In genomic region chr10:3398825-3399646, GRCh38 we compare ENCODE assay signal across 13 cellular contexts.
DNase-seq lines count a peak whose midpoint lies in the region; ATAC-seq, FAIRE-seq and TF ChIP-seq lines count a peak whose summit lies in the region.
"Had no signal": no experiment of that assay in that cellular context is flagged by ENCODE, and none has a peak within 500 bp of the region (broad histone marks: within the 10 kb centered on the region; RNA-seq: fewer than 3 reads in every experiment).

No MANE protein-coding gene starts in this region.

- no peak overlapping the region for H2AFZ ChIP-seq in GM12878 (ENCODE audit: control insufficient read depth, low read depth, low read length)

- FAIRE-seq in GM12878 (lab: Jason Lieb, UNC) = no peak
- FAIRE-seq: TTC549 had no signal

- TF ChIP-seq CTCF in GM12878 (IDR thresholded peaks at IDR 0.05 in 2 of 3, conservative IDR thresholded peaks at IDR 0.05 in 1 of 3; ENCODE audit: control insufficient read depth in 2 of 3, extremely low read depth in 1 of 3, insufficient read depth in 1 of 3, low read depth in 3 of 3, low read length in 3 of 3) = no peak

- RAD21 ChIA-PET in GM12878 (lab: Charles Lee; ENCODE audit: unreplicated experiment) = no interaction called here

- H3K4me2 ChIP-seq in GM12878 (ENCODE audit: control insufficient read depth, insufficient read depth) = no peak overlapping the region

- no peak for TF ChIP-seq RAD21 in GM12878 (IDR thresholded peaks at IDR 0.05; ENCODE audit: insufficient read depth, low read depth, low read length)

- H3K4me3 ChIP-seq in GM12878 (no peak overlapping the region), right cardiac atrium (ENCODE audit: low read length) (no peak overlapping the region)

- no TSS peak for BruUV-seq in GM12878 (replicated peaks; lab: Mats Ljungman, UMichigan)

- H3K27ac ChIP-seq in GM12878 (ENCODE audit: control insufficient read depth, insufficient read depth) (no peak overlapping the region), right cardiac atrium (ENCODE audit: low read length) (peak overlapping the region; percentile 14)

- no peaks in the 10 kb centered on the region for H3K79me2 ChIP-seq in GM12878 (ENCODE audit: control insufficient read depth, insufficient read depth, low read length)

- no peaks in the 10 kb centered on the region for H4K20me1 ChIP-seq in GM12878 (ENCODE audit: control insufficient read depth, insufficient read depth)

- in situ Hi-C loops in GM12878 (cut with MboI) = no loop called here

- intact Hi-C loops in GM12878 (cut with micrococcal nuclease; ENCODE audit: unreplicated experiment) = loop anchor here (10.0 kb wide), 1 partner anchor 1256 kb away; no protein-coding TSS in a partner anchor
- intact Hi-C loops in right cardiac atrium (cut with DNase I) = no loop called here

- no peak for ATAC-seq in GM12878
- ATAC-seq in right cardiac atrium = peak; percentile 68 to 90
- ATAC-seq in HG02759 (IDR thresholded peaks at IDR 0.05; ENCODE audit: unreplicated experiment) = no peak
- no peak for ATAC-seq in GM21447 (IDR thresholded peaks at IDR 0.05; ENCODE audit: unreplicated experiment)
- no peak for ATAC-seq in HG02870 (IDR thresholded peaks at IDR 0.05; ENCODE audit: unreplicated experiment)
- ATAC-seq: naive thymus-derived CD4-positive, alpha-beta T cell had no signal

- H3K27me3 ChIP-seq in GM12878 (replicated peaks in 1 of 2; ENCODE audit: control insufficient read depth in 2 of 2, insufficient read depth in 2 of 2, low read length in 1 of 2) (no peaks in the 10 kb centered on the region), right cardiac atrium (ENCODE audit: control insufficient read depth, insufficient read depth) (no peaks in the 10 kb centered on the region)
- H3K27me3 ChIP-seq: breast epithelium had no signal

- H3K4me1 ChIP-seq in GM12878 (ENCODE audit: control insufficient read depth, insufficient read depth, low read length) (no peaks in the 10 kb centered on the region), right cardiac atrium (ENCODE audit: control insufficient read depth, insufficient read depth, low read length) (peaks cover 2% of the 10 kb centered on the region)
- H3K4me1 ChIP-seq: breast epithelium had no signal

- no peak overlapping the region for H3K9ac ChIP-seq in GM12878 (ENCODE audit: control insufficient read depth, insufficient read depth, low read length)

- peaks cover 2% of the 10 kb centered on the region; the same call in 1 of the 3 replicates for H3K9me3 ChIP-seq in GM12878 (replicated peaks; ENCODE audit: control insufficient read depth, insufficient read depth, low read length)
- H3K9me3 ChIP-seq in right cardiac atrium (ENCODE audit: control insufficient read depth, low read length) = no peaks in the 10 kb centered on the region

- TF ChIP-seq EP300 in GM12878 (IDR thresholded peaks at IDR 0.05; ENCODE audit: borderline replicate concordance in 1 of 2, control insufficient read depth in 1 of 2, low read depth in 2 of 2, low read length in 2 of 2) = no peak

- SMC1A ChIA-PET in GM12878 (lab: Charles Lee; ENCODE audit: uncharacterized antibody, unreplicated experiment) = no interaction called here

- CTCF ChIA-PET in GM12878 (lab: Yijun Ruan, JAX) = no interaction called here

- DNase-seq in GM04503 (ENCODE audit: low read depth) = peak; percentile 13
- DNase-seq in GM12878 (ENCODE audit: low read depth, low spot score) = no peak
- peak in 2 of 3 donors; percentile 35 to 66 for DNase-seq in right cardiac atrium
- peak; percentile 80 for DNase-seq in putamen (ENCODE audit: low spot score)
- no peak for DNase-seq in A172 (ENCODE audit: low spot score)
- DNase-seq: activated T-cell treated with anti-CD3 and anti-CD28 coated beads, Interleukin-2, amount 50 U/mL, for 24 hours; DMS 273 treated with DMSO at 0.1 percent for 48 hours; naive thymus-derived CD4-positive, alpha-beta T cell had no signal

- WGBS in GM12878 (ENCODE audit: insufficient coverage, insufficient replicate concordance, low lambda C conversion rate, missing lambda C conversion rate) = 80% methylated on average over 36 of the region's 46 CpGs
- WGBS in right cardiac atrium = 71% methylated on average over 46 of the region's 46 CpGs

- TF ChIP-seq POLR2A in GM12878 (IDR thresholded peaks at IDR 0.05; ENCODE audit: low read depth, low read length) = no peak

- POLR2A ChIA-PET in GM12878 (lab: Charles Lee) = interaction anchor here (0.5 kb wide), 1 partner anchor 18 kb away, joined by 6 read pairs; no protein-coding TSS in a partner anchor

- H3K36me3 ChIP-seq in GM12878 (ENCODE audit: control insufficient read depth in 2 of 2, insufficient read depth in 2 of 2, low read length in 1 of 2) = no peaks in the 10 kb centered on the region
- H3K36me3 ChIP-seq: breast epithelium had no signal

TF ChIP-seq in GM12878, 131 proteins besides CTCF, POLR2A, EP300 and RAD21 (continues in another document):
- TF ChIP-seq, protein P1, sequence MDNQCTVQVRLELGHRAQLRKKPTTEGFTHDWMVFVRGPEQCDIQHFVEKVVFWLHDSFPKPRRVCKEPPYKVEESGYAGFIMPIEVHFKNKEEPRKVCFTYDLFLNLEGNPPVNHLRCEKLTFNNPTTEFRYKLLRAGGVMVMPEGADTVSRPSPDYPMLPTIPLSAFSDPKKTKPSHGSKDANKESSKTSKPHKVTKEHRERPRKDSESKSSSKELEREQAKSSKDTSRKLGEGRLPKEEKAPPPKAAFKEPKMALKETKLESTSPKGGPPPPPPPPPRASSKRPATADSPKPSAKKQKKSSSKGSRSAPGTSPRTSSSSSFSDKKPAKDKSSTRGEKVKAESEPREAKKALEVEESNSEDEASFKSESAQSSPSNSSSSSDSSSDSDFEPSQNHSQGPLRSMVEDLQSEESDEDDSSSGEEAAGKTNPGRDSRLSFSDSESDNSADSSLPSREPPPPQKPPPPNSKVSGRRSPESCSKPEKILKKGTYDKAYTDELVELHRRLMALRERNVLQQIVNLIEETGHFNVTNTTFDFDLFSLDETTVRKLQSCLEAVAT (IDR thresholded peaks at IDR 0.05) = no peak
- peak; percentile 60 for TF ChIP-seq PBX3 (IDR thresholded peaks at IDR 0.05; ENCODE audit: insufficient replicate concordance, low read depth, low read length)
- TF ChIP-seq ETV6 (conservative IDR thresholded peaks at IDR 0.05 in 1 of 2, IDR thresholded peaks at IDR 0.05 in 1 of 2; ENCODE audit: borderline replicate concordance in 1 of 2, low read depth in 1 of 2) = no peak
- TF ChIP-seq USF2 (IDR thresholded peaks at IDR 0.05; ENCODE audit: borderline replicate concordance, low read depth, low read length) = no peak
- TF ChIP-seq SUZ12 (IDR thresholded peaks at IDR 0.05; ENCODE audit: unreplicated experiment) = no peak
- TF ChIP-seq EZH2 (IDR thresholded peaks at IDR 0.05; ENCODE audit: borderline replicate concordance, control insufficient read depth, low read depth, low read length) = no peak
- no peak for TF ChIP-seq FOXK2 (IDR thresholded peaks at IDR 0.05)
- TF ChIP-seq SREBF1 (IDR thresholded peaks at IDR 0.05; ENCODE audit: low read length) = no peak
- TF ChIP-seq TCF3 (IDR thresholded peaks at IDR 0.05; ENCODE audit: borderline replicate concordance, insufficient read depth, low read depth, low read length) = peak; percentile 91; the same call in 1 of the 2 replicates
- TF ChIP-seq MYB (IDR thresholded peaks at IDR 0.05; ENCODE audit: borderline replicate concordance, low read depth, low read length) = no peak
- no peak for TF ChIP-seq TARDBP (IDR thresholded peaks at IDR 0.05; ENCODE audit: borderline replicate concordance)
- TF ChIP-seq SIN3A (IDR thresholded peaks at IDR 0.05; ENCODE audit: low read depth, low read length) = no peak
- TF ChIP-seq TBL1XR1 (IDR thresholded peaks at IDR 0.05; ENCODE audit: low read depth, low read length) = no peak
- TF ChIP-seq PAX8 (IDR thresholded peaks at IDR 0.05) = no peak
- TF ChIP-seq SMARCA5 (IDR thresholded peaks at IDR 0.05) = no peak
- TF ChIP-seq SPI1 (IDR thresholded peaks at IDR 0.05; ENCODE audit: borderline replicate concordance, insufficient read depth, low read depth, low read length) = no peak
- no peak for TF ChIP-seq ASH2L (IDR thresholded peaks at IDR 0.05; ENCODE audit: borderline replicate concordance, low read depth)

Comparison
In these comparisons a context has a peak if more than half of its experiments do, and no peak if none do; other contexts are left out.
1. DNase-seq: peak in GM04503 (single experiment), right cardiac atrium (2 of 3) and putamen (single experiment); none in GM12878 (single experiment) and A172 (single experiment).
2. ATAC-seq: peak in right cardiac atrium (2 of 2); none in GM12878 (single experiment), HG02759 (single experiment), GM21447 (single experiment) and HG02870 (single experiment).